1 cellular context compared by ENCODE assay signal in genomic region chr6:117829594-117830319, GRCh38.
A peak's percentile ranks its signal among the peaks of the same experiment; 100 is the strongest.
TF ChIP-seq lines count a peak whose summit lies in the region.

No MANE protein-coding gene starts in this region.

TF ChIP-seq in GM12878, 131 proteins besides CTCF, POLR2A, EP300 and RAD21 (continued from another document):
- no peak for TF ChIP-seq FOS (IDR thresholded peaks at IDR 0.05; ENCODE audit: borderline replicate concordance, extremely low read depth, insufficient read length)
- TF ChIP-seq SP1 (IDR thresholded peaks at IDR 0.05; ENCODE audit: low read depth, low read length) = no peak
- peak; percentile 64 for TF ChIP-seq SMC3 (IDR thresholded peaks at IDR 0.05; ENCODE audit: borderline replicate concordance, low read length)
TF ChIP-seq in GM12878: peak in this region for 2.
